9 cellular contexts compared by ENCODE assay signal in genomic region chr1:111203681-111204210, GRCh38. TPM values are rescaled to one million over a fixed set of nuclear protein-coding genes. Genes with fewer than 3 reads are reported as not detected.
A peak's percentile ranks its signal among the peaks of the same experiment; 100 is the strongest.
DNase-seq lines count a peak whose midpoint lies in the region; TF ChIP-seq lines count a peak whose summit lies in the region.
"Had no signal": no experiment of that assay in that cellular context is flagged by ENCODE, and none has a peak within 500 bp of the region (broad histone marks: within the 10 kb centered on the region; RNA-seq: fewer than 3 reads in every experiment).

No MANE protein-coding gene starts in this region.

- H2BK15ac ChIP-seq in H9 (ENCODE audit: low read depth, low read length): no peak overlapping the region

- H3K4me3 ChIP-seq in GM12864 (ENCODE audit: low read depth, low read length) (peak overlapping the region; percentile 66), NB4 (ENCODE audit: low read depth, low read length) (peak overlapping the region; percentile 37), mucosa of rectum (ENCODE audit: low read length in 2 of 2) (peak overlapping the region; percentile 72 to 82)

- H4K20me1 ChIP-seq in H9 (ENCODE audit: control insufficient read depth, insufficient read depth, insufficient read length): no peaks in the 10 kb centered on the region

- peaks cover 0 to 2% (median 0%) of the 10 kb centered on the region in 3 experiments; a peak in 1 of 7 replicates for H3K36me3 Mint-ChIP-seq in H9 (ENCODE audit: insufficient read depth in 1 of 3, low read depth in 3 of 3)

- no peaks in the 10 kb centered on the region for H3K9me3 ChIP-seq in H9 (ENCODE audit: control insufficient read depth, low read depth, low read length)
- H3K9me3 ChIP-seq in mucosa of rectum (ENCODE audit: control insufficient read depth in 2 of 2, low read length in 2 of 2): no peaks in the 10 kb centered on the region

- H3T11ph ChIP-seq in H9 (ENCODE audit: low read length): no peak overlapping the region

- no peak for TF ChIP-seq POLR2A in NB4 (IDR thresholded peaks at IDR 0.05; ENCODE audit: extremely low read depth, insufficient read length)

- peaks cover 0 to 2% of the 10 kb centered on the region in 2 experiments; a peak in 1 of 5 replicates for H3K9me3 Mint-ChIP-seq in H9

- no peak overlapping the region for H3K18ac ChIP-seq in H9 (ENCODE audit: insufficient read length, low read depth, low read length)

- H3K27ac Mint-ChIP-seq in H9: no peak overlapping the region

- no peak overlapping the region for H4K5ac ChIP-seq in H9 (ENCODE audit: insufficient read length, low read depth, low read length)

- H2AK5ac ChIP-seq in H9 (ENCODE audit: insufficient read length, low read length): no peak overlapping the region

- H2BK120ac ChIP-seq in H9 (ENCODE audit: low read depth, low read length, poor library complexity, severe bottlenecking): no peak overlapping the region

- H3K9ac ChIP-seq in H9 (ENCODE audit: extremely low read depth, insufficient read length, low read length) (no peak overlapping the region), mucosa of rectum (ENCODE audit: low read depth in 1 of 2, low read length in 2 of 2) (peak overlapping the region; percentile 80 to 83)

- H4K91ac ChIP-seq in H9 (ENCODE audit: insufficient read length, low read depth, low read length): no peak overlapping the region

- WGBS in H9 (ENCODE audit: extremely low coverage, insufficient read length, low lambda C conversion rate): no CpG with 5 or more reads among the region's 43 CpGs

- H4K8ac ChIP-seq in H9 (replicated peaks; ENCODE audit: insufficient read length, low read depth, low read length): no peak overlapping the region

- no peak overlapping the region for H3K23ac ChIP-seq in H9 (ENCODE audit: insufficient read length, low read depth, low read length)

- no peak overlapping the region for H3K4me2 ChIP-seq in H9 (ENCODE audit: insufficient read depth, insufficient read length, low read length)

- H2BK20ac ChIP-seq in H9 (ENCODE audit: low read depth, low read length, poor library complexity, severe bottlenecking): no peak overlapping the region

- H3K79me2 ChIP-seq in H9 (ENCODE audit: insufficient read depth, low read length): no peaks in the 10 kb centered on the region

- H3K27me3 ChIP-seq in H9 (ENCODE audit: insufficient read depth, low read length): no peaks in the 10 kb centered on the region
- H3K27me3 ChIP-seq in mucosa of rectum (ENCODE audit: control insufficient read depth in 2 of 2, insufficient read depth in 2 of 2, low read length in 2 of 2): no peaks in the 10 kb centered on the region

- H2BK12ac ChIP-seq in H9 (ENCODE audit: insufficient read length, low read depth, low read length): no peak overlapping the region

- no peaks in the 10 kb centered on the region for H3K23me2 ChIP-seq in H9 (ENCODE audit: insufficient read length, low read depth, low read length, poor library complexity, severe bottlenecking)

- H3K4me1 ChIP-seq in H9 (ENCODE audit: insufficient read depth, low read length) (no peaks in the 10 kb centered on the region), mucosa of rectum (ENCODE audit: control insufficient read depth in 2 of 2, insufficient read depth in 2 of 2, low read length in 2 of 2) (peaks cover 46 to 51% of the 10 kb centered on the region in 2 donors)

- no peak overlapping the region for H2AFZ ChIP-seq in H9 (ENCODE audit: low read length)

- H3K14ac ChIP-seq in H9 (ENCODE audit: insufficient read depth, low read length): peak overlapping the region; percentile 25

- no peak overlapping the region for H3K4ac ChIP-seq in H9 (ENCODE audit: low read depth, low read length)

- TF ChIP-seq CTCF in GM12864 (IDR thresholded peaks at IDR 0.05; ENCODE audit: low read depth, low read length, missing control alignments) (no peak), H9 (conservative IDR thresholded peaks at IDR 0.05) (no peak), NB4 (IDR thresholded peaks at IDR 0.05; ENCODE audit: low read depth, low read length) (no peak)

- DNase-seq in GM12864 (ENCODE audit: low read depth) (peak; percentile 82), H9 (no peak), NB4 (ENCODE audit: low read depth) (peak; percentile 98), ecto neural progenitor cell (ENCODE audit: low spot score) (no peak)
- peak; percentile 90 for DNase-seq in activated CD4-positive, alpha-beta T cell treated with anti-CD3 and anti-CD28 coated beads for 48 hours
- peak; percentile 78 for DNase-seq in effector CD4-positive, alpha-beta T cell
- peak; percentile 78 to 90 for DNase-seq in stimulated activated CD8-positive, alpha-beta memory T cell treated with anti-CD3 and anti-CD28 coated beads, Interleukin-7, amount 100 ng/mL, for 48 hours (ENCODE audit: extremely low read depth in 1 of 2, low read depth in 1 of 2)

- no peak overlapping the region for H3K56ac ChIP-seq in H9 (ENCODE audit: insufficient read length, low read depth, low read length)

- H2BK5ac ChIP-seq in H9 (ENCODE audit: insufficient read length, low read length): no peak overlapping the region

- H3K4me3 Mint-ChIP-seq in H9: no peak overlapping the region; a peak in 1 of 5 replicates

- peaks cover 4 to 8% of the 10 kb centered on the region in 2 donors for H3K36me3 ChIP-seq in mucosa of rectum (ENCODE audit: control insufficient read depth in 2 of 2, insufficient read depth in 2 of 2, low read length in 2 of 2)

- peaks cover 7 to 15% of the 10 kb centered on the region in 2 experiments for H3K4me1 Mint-ChIP-seq in H9

- H3K27me3 Mint-ChIP-seq in H9 (ENCODE audit: low read depth): peaks cover 13% of the 10 kb centered on the region

- H3K79me1 ChIP-seq in H9 (ENCODE audit: insufficient read depth, low read depth, low read length, poor library complexity, severe bottlenecking): no peaks in the 10 kb centered on the region

- H3K27ac ChIP-seq in H9 (ENCODE audit: insufficient read length, low read depth, low read length): no peak overlapping the region
- H3K27ac ChIP-seq in mucosa of rectum (ENCODE audit: low read depth in 2 of 2, low read length in 2 of 2): peak overlapping the region; percentile 94 to 97

RNA-seq across cellular contexts. Expression of gene DENND2D, which starts 3.3 kb away (rescaled TPM):
- 0.11 and 0.29 TPM in 2 replicates for total RNA-seq in H9 (2021)

RNA-seq across cellular contexts. Expression of gene CHI3L2, which starts 23.8 kb away (rescaled TPM):
- total RNA-seq in H9 (2021): not detected in 2 replicates
- total RNA-seq: glomerular endothelial cell had no signal

Comparison
In these comparisons a context has a peak if more than half of its experiments do, and no peak if none do; other contexts are left out.
1. DNase-seq: peak in GM12864 (single experiment), NB4 (single experiment), activated CD4-positive, alpha-beta T cell treated with anti-CD3 and anti-CD28 coated beads for 48 hours (single experiment), effector CD4-positive, alpha-beta T cell (single experiment) and stimulated activated CD8-positive, alpha-beta memory T cell treated with anti-CD3 and anti-CD28 coated beads, Interleukin-7, amount 100 ng/mL, for 48 hours (2 of 2); none in H9 (single experiment) and ecto neural progenitor cell (single experiment).
2. Peak in every context shown above with its lines, with median percentiles within 50 percentile points of each other: H3K4me3 ChIP-seq.